Comparison of ENCODE assay signal across 15 cellular contexts in genomic region chr16:30490210-30490609, GRCh38. TPM values are rescaled to one million over a fixed set of nuclear protein-coding genes. Genes with fewer than 3 reads are reported as not detected.
DNase-seq lines count a peak whose midpoint lies in the region; ATAC-seq and TF ChIP-seq lines count a peak whose summit lies in the region.
"Had no signal": no experiment of that assay in that cellular context is flagged by ENCODE, and none has a peak within 500 bp of the region (broad histone marks: within the 10 kb centered on the region; RNA-seq: fewer than 3 reads in every experiment).

No MANE protein-coding gene starts in this region.

- no peaks in the 10 kb centered on the region for H3K9me3 ChIP-seq in prostate gland

- H3K4me1 ChIP-seq in prostate gland (replicated peaks) = no peaks in the 10 kb centered on the region

- intact Hi-C loops in prostate gland (cut with DNase I) = no loop called here

- ATAC-seq in T-cell (replicated peaks in 1 of 4) (no peak), GM19328 (IDR thresholded peaks at IDR 0.05; ENCODE audit: unreplicated experiment) (no peak)
- ATAC-seq: Right ventricle myocardium inferior had no signal

- no peak for DNase-seq in activated T-cell treated with anti-CD3 and anti-CD28 coated beads, Interleukin-2, amount 50 U/mL, for 24 hours
- DNase-seq in activated T-cell treated with anti-CD3 and anti-CD28 coated beads for 4 hours = no peak
- DNase-seq in T-cell = no peak
- peak; percentile 91 for DNase-seq in epithelial cell of prostate (ENCODE audit: low read depth, low spot score)
- DNase-seq in prostate gland (ENCODE audit: low spot score) = peak; percentile 75
- DNase-seq in COR-L47 (lab: John Stamatoyannopoulos, UW) = no peak
- DNase-seq in GF-D8 (lab: John Stamatoyannopoulos, UW) = no peak
- DNase-seq: amniotic stem cell, dermis blood vessel endothelial cell, IMR-90, NCI-H1417 treated with DMSO at 0.1 percent for 48 hours, NCI-H510A treated with DMSO at 0.1 percent for 48 hours, trophoblast cell had no signal

- no peaks in the 10 kb centered on the region for H3K9me3 Mint-ChIP-seq in activated T-cell treated with anti-CD3 and anti-CD28 coated beads, Interleukin-2, amount 50 U/mL, for 24 hours
- H3K9me3 Mint-ChIP-seq in T-cell = no peaks in the 10 kb centered on the region

- no peaks in the 10 kb centered on the region for H3K36me3 ChIP-seq in prostate gland

- H3K4me1 Mint-ChIP-seq in activated T-cell treated with anti-CD3 and anti-CD28 coated beads, Interleukin-2, amount 50 U/mL, for 24 hours (ENCODE audit: low read depth) = peaks cover 57% of the 10 kb centered on the region
- H3K4me1 Mint-ChIP-seq in T-cell = peaks cover 31 to 36% (median 35%) of the 10 kb centered on the region in 3 donors

- peaks cover 94% of the 10 kb centered on the region for H3K36me3 Mint-ChIP-seq in activated T-cell treated with anti-CD3 and anti-CD28 coated beads, Interleukin-2, amount 50 U/mL, for 24 hours (ENCODE audit: low read depth)
- H3K36me3 Mint-ChIP-seq in T-cell = peaks cover 49% of the 10 kb centered on the region

- no peak for TF ChIP-seq POLR2A in prostate gland (IDR thresholded peaks at IDR 0.05)

- CTCF ChIA-PET in T-cell (lab: Charles Lee) = interaction anchor here in 1 of 2 donors (0.7 kb wide), 1 partner anchor 41 kb away, joined by 3 read pairs; no protein-coding TSS in a partner anchor

- WGBS in prostate gland = 41% methylated on average over 6 of the region's 6 CpGs

- H3K27ac ChIP-seq in epithelial cell of prostate (peak overlapping the region; percentile 57), prostate gland (no peak overlapping the region)

- POLR2A ChIA-PET in T-cell (lab: Charles Lee) = no interaction called here

- no peak for TF ChIP-seq CTCF in prostate gland (IDR thresholded peaks at IDR 0.05)

- H3K27me3 Mint-ChIP-seq in activated T-cell treated with anti-CD3 and anti-CD28 coated beads, Interleukin-2, amount 50 U/mL, for 24 hours = no peaks in the 10 kb centered on the region
- no peaks in the 10 kb centered on the region for H3K27me3 Mint-ChIP-seq in T-cell

- H3K27me3 ChIP-seq in prostate gland (replicated peaks; ENCODE audit: insufficient read depth) = no peaks in the 10 kb centered on the region

- H3K4me3 ChIP-seq in prostate gland = no peak overlapping the region

- no peak overlapping the region for H3K4me3 Mint-ChIP-seq in activated T-cell treated with anti-CD3 and anti-CD28 coated beads, Interleukin-2, amount 50 U/mL, for 24 hours
- H3K4me3 Mint-ChIP-seq in T-cell = no peak overlapping the region

- H3K27ac Mint-ChIP-seq in activated T-cell treated with anti-CD3 and anti-CD28 coated beads, Interleukin-2, amount 50 U/mL, for 24 hours = peak overlapping the region; percentile 84
- H3K27ac Mint-ChIP-seq in T-cell = peak overlapping the region; percentile 19 to 88

RNA-seq across cellular contexts. Expression of gene ITGAL, which starts 17.7 kb away (rescaled TPM):
- 100 to 1,000 TPM; 322 to 640 (median 518) TPM for total RNA-seq in T-cell
- total RNA-seq in prostate gland = 10 to 100 TPM in 1 of 2 donors, 1 to 10 TPM in 1; 2.5 to 12.7 TPM
- total RNA-seq: dermis blood vessel endothelial cell, IMR-90 had no signal

RNA-seq across cellular contexts. Expression of gene ZNF768, which starts 36.2 kb away (rescaled TPM):
- total RNA-seq in T-cell (1 to 10 TPM; 5.0 to 8.3 (median 7.2) TPM), prostate gland (10 to 100 TPM; 46.5 to 61.1 TPM)

RNA-seq across cellular contexts. Expression of gene ZNF747, which starts 44.4 kb away (rescaled TPM):
- total RNA-seq in T-cell (10 to 100 TPM in 3 of 5 donors, 1 to 10 TPM in 2; 6.8 to 17.4 (median 14.2) TPM), prostate gland (10 to 100 TPM; 15.8 to 22.6 TPM)

RNA-seq across cellular contexts. Expression of gene SEPHS2, which starts 44.5 kb away (rescaled TPM):
- total RNA-seq in T-cell (10 to 100 TPM; 21.3 to 50.2 (median 47.8) TPM), prostate gland (10 to 100 TPM; 33.7 to 58.9 TPM)

Comparison
In these comparisons a context has a peak if more than half of its experiments do, and no peak if none do; other contexts are left out.
1. DNase-seq: peak in epithelial cell of prostate (single experiment) and prostate gland (single experiment); none in activated T-cell treated with anti-CD3 and anti-CD28 coated beads, Interleukin-2, amount 50 U/mL, for 24 hours (single experiment), activated T-cell treated with anti-CD3 and anti-CD28 coated beads for 4 hours (single experiment), T-cell (0 of 34), COR-L47 (single experiment) and GF-D8 (single experiment).
2. RNA of gene ITGAL, which starts 17.7 kb away (total RNA-seq): 322 to 640 TPM in T-cell; 2.5 to 12.7 TPM in prostate gland; every median in the first group is over 10 times any median in the second.
3. RNA of gene ZNF768, which starts 36.2 kb away (total RNA-seq): 46.5 to 61.1 TPM in prostate gland; 5.0 to 8.3 TPM in T-cell; every median in the first group is over 4 times any median in the second.